ENCODE assay signal across 1 cellular context in the genomic region with DNA sequence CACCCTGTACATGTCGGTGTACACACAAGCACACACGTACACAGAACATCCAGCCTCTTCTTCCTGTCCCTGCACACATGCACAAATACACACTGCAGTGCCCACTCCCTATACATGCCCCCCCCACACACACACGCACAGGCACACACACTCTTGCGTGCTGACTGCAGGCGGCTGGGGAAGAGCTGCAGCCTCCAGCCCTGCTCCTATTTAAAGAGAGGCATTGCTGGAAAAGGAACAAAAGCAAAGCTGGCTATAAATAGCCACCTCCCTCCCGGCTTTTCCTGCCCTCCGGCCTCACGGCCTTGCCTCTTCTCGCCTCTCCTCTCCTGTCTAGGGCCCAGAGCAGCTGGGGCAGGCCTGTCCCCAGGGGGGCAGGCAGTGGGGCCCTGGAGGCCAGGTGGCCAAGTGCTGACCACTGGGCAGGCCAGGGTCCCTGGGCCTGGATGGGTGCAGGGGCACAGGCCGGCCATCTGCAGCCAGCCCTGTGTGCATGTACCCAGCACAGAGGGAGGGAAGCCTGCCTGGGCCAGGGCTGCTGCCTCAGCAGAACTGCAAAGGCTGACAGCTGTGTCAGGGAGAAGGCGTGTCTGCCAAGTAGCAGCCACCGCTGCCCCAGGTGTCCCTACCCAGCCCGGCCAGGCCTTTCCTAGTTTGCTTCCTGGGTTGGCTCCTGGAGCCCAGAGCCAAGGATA.
TF ChIP-seq lines count a peak whose summit lies in the region.

No MANE protein-coding gene starts in this region.

TF ChIP-seq in HepG2, 621 proteins besides CTCF, POLR2A, EP300 and RAD21 (continues in another document):
- TF ChIP-seq, protein P1, sequence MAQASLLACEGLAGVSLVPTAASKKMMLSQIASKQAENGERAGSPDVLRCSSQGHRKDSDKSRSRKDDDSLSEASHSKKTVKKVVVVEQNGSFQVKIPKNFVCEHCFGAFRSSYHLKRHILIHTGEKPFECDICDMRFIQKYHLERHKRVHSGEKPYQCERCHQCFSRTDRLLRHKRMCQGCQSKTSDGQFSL (CRISPR knock-in tag; IDR thresholded peaks at IDR 0.05), result peak; percentile 79; the same call in 1 of the 2 replicates
- TF ChIP-seq ZNF816 (CRISPR knock-in tag; IDR thresholded peaks at IDR 0.05; ENCODE audit: borderline replicate concordance), result no peak
- TF ChIP-seq, protein P2, sequence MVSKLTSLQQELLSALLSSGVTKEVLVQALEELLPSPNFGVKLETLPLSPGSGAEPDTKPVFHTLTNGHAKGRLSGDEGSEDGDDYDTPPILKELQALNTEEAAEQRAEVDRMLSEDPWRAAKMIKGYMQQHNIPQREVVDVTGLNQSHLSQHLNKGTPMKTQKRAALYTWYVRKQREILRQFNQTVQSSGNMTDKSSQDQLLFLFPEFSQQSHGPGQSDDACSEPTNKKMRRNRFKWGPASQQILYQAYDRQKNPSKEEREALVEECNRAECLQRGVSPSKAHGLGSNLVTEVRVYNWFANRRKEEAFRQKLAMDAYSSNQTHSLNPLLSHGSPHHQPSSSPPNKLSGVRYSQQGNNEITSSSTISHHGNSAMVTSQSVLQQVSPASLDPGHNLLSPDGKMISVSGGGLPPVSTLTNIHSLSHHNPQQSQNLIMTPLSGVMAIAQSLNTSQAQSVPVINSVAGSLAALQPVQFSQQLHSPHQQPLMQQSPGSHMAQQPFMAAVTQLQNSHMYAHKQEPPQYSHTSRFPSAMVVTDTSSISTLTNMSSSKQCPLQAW (CRISPR knock-in tag; IDR thresholded peaks at IDR 0.05), result 0 out of 2 replicates have a peak, but pooled peaks have one; percentile 47
- TF ChIP-seq, protein P3, sequence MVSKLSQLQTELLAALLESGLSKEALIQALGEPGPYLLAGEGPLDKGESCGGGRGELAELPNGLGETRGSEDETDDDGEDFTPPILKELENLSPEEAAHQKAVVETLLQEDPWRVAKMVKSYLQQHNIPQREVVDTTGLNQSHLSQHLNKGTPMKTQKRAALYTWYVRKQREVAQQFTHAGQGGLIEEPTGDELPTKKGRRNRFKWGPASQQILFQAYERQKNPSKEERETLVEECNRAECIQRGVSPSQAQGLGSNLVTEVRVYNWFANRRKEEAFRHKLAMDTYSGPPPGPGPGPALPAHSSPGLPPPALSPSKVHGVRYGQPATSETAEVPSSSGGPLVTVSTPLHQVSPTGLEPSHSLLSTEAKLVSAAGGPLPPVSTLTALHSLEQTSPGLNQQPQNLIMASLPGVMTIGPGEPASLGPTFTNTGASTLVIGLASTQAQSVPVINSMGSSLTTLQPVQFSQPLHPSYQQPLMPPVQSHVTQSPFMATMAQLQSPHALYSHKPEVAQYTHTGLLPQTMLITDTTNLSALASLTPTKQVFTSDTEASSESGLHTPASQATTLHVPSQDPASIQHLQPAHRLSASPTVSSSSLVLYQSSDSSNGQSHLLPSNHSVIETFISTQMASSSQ (IDR thresholded peaks at IDR 0.05; ENCODE audit: low read depth), result no peak
- TF ChIP-seq, protein P3 (CRISPR knock-in tag; IDR thresholded peaks at IDR 0.05; ENCODE audit: borderline replicate concordance), result 0 out of 2 replicates have a peak, but pooled peaks have one; percentile 27
- TF ChIP-seq, protein P4, sequence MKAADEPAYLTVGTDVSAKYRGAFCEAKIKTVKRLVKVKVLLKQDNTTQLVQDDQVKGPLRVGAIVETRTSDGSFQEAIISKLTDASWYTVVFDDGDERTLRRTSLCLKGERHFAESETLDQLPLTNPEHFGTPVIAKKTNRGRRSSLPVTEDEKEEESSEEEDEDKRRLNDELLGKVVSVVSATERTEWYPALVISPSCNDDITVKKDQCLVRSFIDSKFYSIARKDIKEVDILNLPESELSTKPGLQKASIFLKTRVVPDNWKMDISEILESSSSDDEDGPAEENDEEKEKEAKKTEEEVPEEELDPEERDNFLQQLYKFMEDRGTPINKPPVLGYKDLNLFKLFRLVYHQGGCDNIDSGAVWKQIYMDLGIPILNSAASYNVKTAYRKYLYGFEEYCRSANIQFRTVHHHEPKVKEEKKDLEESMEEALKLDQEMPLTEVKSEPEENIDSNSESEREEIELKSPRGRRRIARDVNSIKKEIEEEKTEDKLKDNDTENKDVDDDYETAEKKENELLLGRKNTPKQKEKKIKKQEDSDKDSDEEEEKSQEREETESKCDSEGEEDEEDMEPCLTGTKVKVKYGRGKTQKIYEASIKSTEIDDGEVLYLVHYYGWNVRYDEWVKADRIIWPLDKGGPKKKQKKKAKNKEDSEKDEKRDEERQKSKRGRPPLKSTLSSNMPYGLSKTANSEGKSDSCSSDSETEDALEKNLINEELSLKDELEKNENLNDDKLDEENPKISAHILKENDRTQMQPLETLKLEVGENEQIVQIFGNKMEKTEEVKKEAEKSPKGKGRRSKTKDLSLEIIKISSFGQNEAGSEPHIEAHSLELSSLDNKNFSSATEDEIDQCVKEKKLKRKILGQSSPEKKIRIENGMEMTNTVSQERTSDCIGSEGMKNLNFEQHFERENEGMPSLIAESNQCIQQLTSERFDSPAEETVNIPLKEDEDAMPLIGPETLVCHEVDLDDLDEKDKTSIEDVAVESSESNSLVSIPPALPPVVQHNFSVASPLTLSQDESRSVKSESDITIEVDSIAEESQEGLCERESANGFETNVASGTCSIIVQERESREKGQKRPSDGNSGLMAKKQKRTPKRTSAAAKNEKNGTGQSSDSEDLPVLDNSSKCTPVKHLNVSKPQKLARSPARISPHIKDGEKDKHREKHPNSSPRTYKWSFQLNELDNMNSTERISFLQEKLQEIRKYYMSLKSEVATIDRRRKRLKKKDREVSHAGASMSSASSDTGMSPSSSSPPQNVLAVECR (CRISPR knock-in tag; IDR thresholded peaks at IDR 0.05; ENCODE audit: borderline replicate concordance), result 0 out of 2 replicates have a peak, but pooled peaks have one; percentile 9
- no peak for TF ChIP-seq SOX13 (IDR thresholded peaks at IDR 0.05)
- TF ChIP-seq SOX13 (CRISPR knock-in tag; conservative IDR thresholded peaks at IDR 0.05 in 1 of 2, IDR thresholded peaks at IDR 0.05 in 1 of 2), result peak in 1 of 2 experiments; percentile 40; a peak in 1 of 4 replicates
- TF ChIP-seq, protein P5, sequence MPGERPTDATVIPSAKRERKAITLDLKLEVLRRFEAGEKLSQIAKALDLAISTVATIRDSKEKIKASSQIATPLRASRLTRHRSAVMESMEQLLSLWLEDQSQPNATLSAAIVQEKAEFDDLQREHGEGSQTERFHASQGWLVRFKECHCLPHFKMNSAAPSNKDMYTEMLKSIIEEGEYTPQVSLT (CRISPR knock-in tag; IDR thresholded peaks at IDR 0.05; ENCODE audit: borderline replicate concordance, low read depth), result no peak
- TF ChIP-seq, protein P6, sequence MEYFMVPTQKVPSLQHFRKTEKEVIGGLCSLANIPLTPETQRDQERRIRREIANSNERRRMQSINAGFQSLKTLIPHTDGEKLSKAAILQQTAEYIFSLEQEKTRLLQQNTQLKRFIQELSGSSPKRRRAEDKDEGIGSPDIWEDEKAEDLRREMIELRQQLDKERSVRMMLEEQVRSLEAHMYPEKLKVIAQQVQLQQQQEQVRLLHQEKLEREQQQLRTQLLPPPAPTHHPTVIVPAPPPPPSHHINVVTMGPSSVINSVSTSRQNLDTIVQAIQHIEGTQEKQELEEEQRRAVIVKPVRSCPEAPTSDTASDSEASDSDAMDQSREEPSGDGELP (IDR thresholded peaks at IDR 0.05; ENCODE audit: borderline replicate concordance, low read depth), result peak; percentile 25; the same call in 1 of the 2 replicates
- TF ChIP-seq, protein P7, sequence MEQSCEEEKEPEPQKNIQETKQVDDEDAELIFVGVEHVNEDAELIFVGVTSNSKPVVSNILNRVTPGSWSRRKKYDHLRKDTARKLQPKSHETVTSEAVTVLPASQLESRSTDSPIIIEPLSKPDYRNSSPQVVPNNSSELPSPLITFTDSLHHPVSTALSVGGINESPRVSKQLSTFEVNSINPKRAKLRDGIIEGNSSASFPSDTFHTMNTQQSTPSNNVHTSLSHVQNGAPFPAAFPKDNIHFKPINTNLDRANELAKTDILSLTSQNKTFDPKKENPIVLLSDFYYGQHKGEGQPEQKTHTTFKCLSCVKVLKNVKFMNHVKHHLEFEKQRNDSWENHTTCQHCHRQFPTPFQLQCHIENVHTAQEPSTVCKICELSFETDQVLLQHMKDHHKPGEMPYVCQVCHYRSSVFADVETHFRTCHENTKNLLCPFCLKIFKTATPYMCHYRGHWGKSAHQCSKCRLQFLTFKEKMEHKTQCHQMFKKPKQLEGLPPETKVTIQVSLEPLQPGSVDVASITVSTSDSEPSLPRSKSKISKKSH (CRISPR knock-in tag; IDR thresholded peaks at IDR 0.05; ENCODE audit: borderline replicate concordance), result 0 out of 2 replicates have a peak, but pooled peaks have one; percentile 61
- no peak for TF ChIP-seq ZNF12 (CRISPR knock-in tag; IDR thresholded peaks at IDR 0.05)
- peak; percentile 39 for TF ChIP-seq AGO2 (optimal IDR thresholded peaks at IDR 0.05; ENCODE audit: low read depth, low read length)
- peak; percentile 47 for TF ChIP-seq HNRNPLL (IDR thresholded peaks at IDR 0.05; ENCODE audit: low read depth, low read length, poor library complexity, severe bottlenecking)
- TF ChIP-seq ZBTB20 (CRISPR knock-in tag; IDR thresholded peaks at IDR 0.05; ENCODE audit: borderline replicate concordance, low read depth), result no peak
- TF ChIP-seq CBX1 (IDR thresholded peaks at IDR 0.05; ENCODE audit: low read depth), result no peak
- TF ChIP-seq ZNF841 (CRISPR knock-in tag; IDR thresholded peaks at IDR 0.05; ENCODE audit: borderline replicate concordance), result no peak
- TF ChIP-seq, protein P8, sequence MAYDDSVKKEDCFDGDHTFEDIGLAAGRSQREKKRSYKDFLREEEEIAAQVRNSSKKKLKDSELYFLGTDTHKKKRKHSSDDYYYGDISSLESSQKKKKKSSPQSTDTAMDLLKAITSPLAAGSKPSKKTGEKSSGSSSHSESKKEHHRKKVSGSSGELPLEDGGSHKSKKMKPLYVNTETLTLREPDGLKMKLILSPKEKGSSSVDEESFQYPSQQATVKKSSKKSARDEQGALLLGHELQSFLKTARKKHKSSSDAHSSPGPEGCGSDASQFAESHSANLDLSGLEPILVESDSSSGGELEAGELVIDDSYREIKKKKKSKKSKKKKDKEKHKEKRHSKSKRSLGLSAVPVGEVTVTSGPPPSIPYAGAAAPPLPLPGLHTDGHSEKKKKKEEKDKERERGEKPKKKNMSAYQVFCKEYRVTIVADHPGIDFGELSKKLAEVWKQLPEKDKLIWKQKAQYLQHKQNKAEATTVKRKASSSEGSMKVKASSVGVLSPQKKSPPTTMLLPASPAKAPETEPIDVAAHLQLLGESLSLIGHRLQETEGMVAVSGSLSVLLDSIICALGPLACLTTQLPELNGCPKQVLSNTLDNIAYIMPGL (CRISPR knock-in tag; IDR thresholded peaks at IDR 0.05; ENCODE audit: borderline replicate concordance in 1 of 2, low read depth in 1 of 2), result no peak
- no peak for TF ChIP-seq HNRNPH1 (optimal IDR thresholded peaks at IDR 0.05; ENCODE audit: low read depth, low read length)
- no peak for TF ChIP-seq KMT2B (CRISPR knock-in tag; IDR thresholded peaks at IDR 0.05)
- no peak for TF ChIP-seq JDP2 (CRISPR knock-in tag; IDR thresholded peaks at IDR 0.05; ENCODE audit: borderline replicate concordance)
- TF ChIP-seq MAFF (IDR thresholded peaks at IDR 0.05; ENCODE audit: low read depth, low read length), result peak; percentile 76
- TF ChIP-seq IKZF1 (IDR thresholded peaks at IDR 0.05), result no peak
- peak; percentile 51 for TF ChIP-seq ZFX (CRISPR knock-in tag; IDR thresholded peaks at IDR 0.05; ENCODE audit: low read depth)
- 0 out of 2 replicates have a peak, but pooled peaks have one; percentile 24 for TF ChIP-seq KDM5B (CRISPR knock-in tag; IDR thresholded peaks at IDR 0.05; ENCODE audit: borderline replicate concordance)
- TF ChIP-seq MXD4 (CRISPR knock-in tag; IDR thresholded peaks at IDR 0.05), result no peak
- TF ChIP-seq, protein P9, sequence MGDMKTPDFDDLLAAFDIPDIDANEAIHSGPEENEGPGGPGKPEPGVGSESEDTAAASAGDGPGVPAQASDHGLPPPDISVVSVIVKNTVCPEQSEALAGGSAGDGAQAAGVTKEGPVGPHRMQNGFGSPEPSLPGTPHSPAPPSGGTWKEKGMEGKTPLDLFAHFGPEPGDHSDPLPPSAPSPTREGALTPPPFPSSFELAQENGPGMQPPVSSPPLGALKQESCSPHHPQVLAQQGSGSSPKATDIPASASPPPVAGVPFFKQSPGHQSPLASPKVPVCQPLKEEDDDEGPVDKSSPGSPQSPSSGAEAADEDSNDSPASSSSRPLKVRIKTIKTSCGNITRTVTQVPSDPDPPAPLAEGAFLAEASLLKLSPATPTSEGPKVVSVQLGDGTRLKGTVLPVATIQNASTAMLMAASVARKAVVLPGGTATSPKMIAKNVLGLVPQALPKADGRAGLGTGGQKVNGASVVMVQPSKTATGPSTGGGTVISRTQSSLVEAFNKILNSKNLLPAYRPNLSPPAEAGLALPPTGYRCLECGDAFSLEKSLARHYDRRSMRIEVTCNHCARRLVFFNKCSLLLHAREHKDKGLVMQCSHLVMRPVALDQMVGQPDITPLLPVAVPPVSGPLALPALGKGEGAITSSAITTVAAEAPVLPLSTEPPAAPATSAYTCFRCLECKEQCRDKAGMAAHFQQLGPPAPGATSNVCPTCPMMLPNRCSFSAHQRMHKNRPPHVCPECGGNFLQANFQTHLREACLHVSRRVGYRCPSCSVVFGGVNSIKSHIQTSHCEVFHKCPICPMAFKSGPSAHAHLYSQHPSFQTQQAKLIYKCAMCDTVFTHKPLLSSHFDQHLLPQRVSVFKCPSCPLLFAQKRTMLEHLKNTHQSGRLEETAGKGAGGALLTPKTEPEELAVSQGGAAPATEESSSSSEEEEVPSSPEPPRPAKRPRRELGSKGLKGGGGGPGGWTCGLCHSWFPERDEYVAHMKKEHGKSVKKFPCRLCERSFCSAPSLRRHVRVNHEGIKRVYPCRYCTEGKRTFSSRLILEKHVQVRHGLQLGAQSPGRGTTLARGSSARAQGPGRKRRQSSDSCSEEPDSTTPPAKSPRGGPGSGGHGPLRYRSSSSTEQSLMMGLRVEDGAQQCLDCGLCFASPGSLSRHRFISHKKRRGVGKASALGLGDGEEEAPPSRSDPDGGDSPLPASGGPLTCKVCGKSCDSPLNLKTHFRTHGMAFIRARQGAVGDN (CRISPR knock-in tag; IDR thresholded peaks at IDR 0.05), result peak; percentile 71
- no peak for TF ChIP-seq NONO (IDR thresholded peaks at IDR 0.05)
- 0 out of 2 replicates have a peak, but pooled peaks have one; percentile 33 for TF ChIP-seq NONO (CRISPR knock-in tag; conservative IDR thresholded peaks at IDR 0.05)
- TF ChIP-seq ZNF891 (CRISPR knock-in tag; IDR thresholded peaks at IDR 0.05), result 0 out of 2 replicates have a peak, but pooled peaks have one; percentile 40
- 0 out of 2 replicates have a peak, but pooled peaks have one; percentile 38 for TF ChIP-seq HNRNPL (IDR thresholded peaks at IDR 0.05; ENCODE audit: low read depth, low read length)
- no peak for TF ChIP-seq ZFP62 (CRISPR knock-in tag; IDR thresholded peaks at IDR 0.05)
